ENCODE assay signal across 1 cellular context in genomic region chr17:76384222-76384986, GRCh38.
TF ChIP-seq lines count a peak whose summit lies in the region.

Gene SPHK1 (plus strand): TSS chr17:76384609. CDS start chr17:76385645, 1,036 bp downstream.

TF ChIP-seq in K562, 482 proteins besides CTCF, POLR2A, EP300 and RAD21 (continued from another document and continues in another):
- TF ChIP-seq RBM34 (IDR thresholded peaks at IDR 0.05; ENCODE audit: borderline replicate concordance, insufficient read depth, low read length) (0 out of 2 replicates have a peak, but pooled peaks have one; percentile 28), POLR2G (IDR thresholded peaks at IDR 0.05; ENCODE audit: low read depth, low read length) (peak; percentile 84), TEAD4 (IDR thresholded peaks at IDR 0.05; ENCODE audit: low read length) (no peak), TEAD4 (CRISPR knock-in tag; IDR thresholded peaks at IDR 0.05; ENCODE audit: borderline replicate concordance) (0 out of 2 replicates have a peak, but pooled peaks have one; percentile 38), ZC3H4 (CRISPR knock-in tag; IDR thresholded peaks at IDR 0.05; ENCODE audit: borderline replicate concordance) (no peak), RNF2 (IDR thresholded peaks at IDR 0.05) (0 out of 2 replicates have a peak, but pooled peaks have one; percentile 15), ESRRB (CRISPR knock-in tag; IDR thresholded peaks at IDR 0.05; ENCODE audit: borderline replicate concordance) (no peak), E2F6 (IDR thresholded peaks at IDR 0.05; ENCODE audit: borderline replicate concordance in 1 of 2, extremely low read depth in 1 of 2, insufficient read depth in 1 of 2, insufficient read length in 1 of 2, low read depth in 1 of 2, low read length in 1 of 2, poor library complexity in 1 of 2, severe bottlenecking in 1 of 2) (peak; percentile 81 to 97), L3MBTL2 (IDR thresholded peaks at IDR 0.05) (peak; percentile 81), ZBTB7A (IDR thresholded peaks at IDR 0.05; ENCODE audit: borderline replicate concordance, control insufficient read depth, low read depth, low read length) (peak; percentile 37; the same call in 1 of the 2 replicates), CSDE1 (IDR thresholded peaks at IDR 0.05) (no peak), KLF1 (tag; IDR thresholded peaks at IDR 0.05) (0 out of 2 replicates have a peak, but pooled peaks have one; percentile 30), PCBP1 (IDR thresholded peaks at IDR 0.05; ENCODE audit: low read depth, low read length, poor library complexity, severe bottlenecking) (peak; percentile 57), SIN3A (IDR thresholded peaks at IDR 0.05; ENCODE audit: borderline replicate concordance in 2 of 2, control insufficient read depth in 1 of 2, low read depth in 2 of 2, low read length in 2 of 2) (peak; percentile 46 to 49; a peak in 1 of 4 replicates), CCNT2 (IDR thresholded peaks at IDR 0.05; ENCODE audit: borderline replicate concordance, extremely low read depth, insufficient read length, low read depth, low read length) (peak; percentile 63), CREM (IDR thresholded peaks at IDR 0.05; ENCODE audit: low read depth) (no peak), HNRNPH1 (optimal IDR thresholded peaks at IDR 0.05; ENCODE audit: low read depth, low read length) (no peak), ZNF282 (CRISPR knock-in tag; IDR thresholded peaks at IDR 0.05) (0 out of 2 replicates have a peak, but pooled peaks have one; percentile 70), CXXC5 (CRISPR knock-in tag; IDR thresholded peaks at IDR 0.05) (peak; percentile 82; the same call in 1 of the 2 replicates), MYC (IDR thresholded peaks at IDR 0.05; ENCODE audit: low read depth, low read length) (peak; percentile 74), MYC (CRISPR knock-in tag; IDR thresholded peaks at IDR 0.05; ENCODE audit: borderline replicate concordance, low read depth) (no peak), SMARCE1 (IDR thresholded peaks at IDR 0.05) (no peak), FOS (IDR thresholded peaks at IDR 0.05; ENCODE audit: extremely low read depth, insufficient read length) (no peak), CTBP1 (IDR thresholded peaks at IDR 0.05; ENCODE audit: borderline replicate concordance) (peak; percentile 94), SIX5 (IDR thresholded peaks at IDR 0.05; ENCODE audit: borderline replicate concordance in 1 of 2, insufficient read depth in 1 of 2, low read depth in 1 of 2, low read length in 2 of 2) (no peak), CBFB (CRISPR knock-in tag; IDR thresholded peaks at IDR 0.05) (no peak), SRSF3 (IDR thresholded peaks at IDR 0.05; ENCODE audit: insufficient read depth, low read length) (no peak), TAF1 (IDR thresholded peaks at IDR 0.05; ENCODE audit: control insufficient read depth, extremely low read depth, insufficient read depth, low read length, severe bottlenecking) (peak; percentile 75), ZBTB43 (CRISPR knock-in tag; IDR thresholded peaks at IDR 0.05) (no peak), E2F3 (CRISPR knock-in tag; IDR thresholded peaks at IDR 0.05) (peak; percentile 52; the same call in 1 of the 2 replicates), MAFK (IDR thresholded peaks at IDR 0.05; ENCODE audit: low read length) (no peak), GATAD2B (IDR thresholded peaks at IDR 0.05; ENCODE audit: borderline replicate concordance) (peak; percentile 89), HCFC1 (IDR thresholded peaks at IDR 0.05; ENCODE audit: low read depth, low read length) (peak; percentile 9; the same call in 1 of the 2 replicates), NRF1 (conservative IDR thresholded peaks at IDR 0.05 in 1 of 2, IDR thresholded peaks at IDR 0.05 in 1 of 2) (peak in 1 of 2 experiments; percentile 24; a peak in 2 of 4 replicates), FUS (optimal IDR thresholded peaks at IDR 0.05; ENCODE audit: low read depth, low read length) (peak; percentile 73), ZNF3 (CRISPR knock-in tag; IDR thresholded peaks at IDR 0.05) (no peak), KLF6 (CRISPR knock-in tag; IDR thresholded peaks at IDR 0.05; ENCODE audit: borderline replicate concordance) (no peak), HDAC3 (IDR thresholded peaks at IDR 0.05; ENCODE audit: borderline replicate concordance, partially characterized antibody) (no peak)
- TF ChIP-seq, protein P1, sequence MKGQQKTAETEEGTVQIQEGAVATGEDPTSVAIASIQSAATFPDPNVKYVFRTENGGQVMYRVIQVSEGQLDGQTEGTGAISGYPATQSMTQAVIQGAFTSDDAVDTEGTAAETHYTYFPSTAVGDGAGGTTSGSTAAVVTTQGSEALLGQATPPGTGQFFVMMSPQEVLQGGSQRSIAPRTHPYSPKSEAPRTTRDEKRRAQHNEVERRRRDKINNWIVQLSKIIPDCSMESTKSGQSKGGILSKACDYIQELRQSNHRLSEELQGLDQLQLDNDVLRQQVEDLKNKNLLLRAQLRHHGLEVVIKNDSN (CRISPR knock-in tag; IDR thresholded peaks at IDR 0.05), result no peak
- TF ChIP-seq, protein P2, sequence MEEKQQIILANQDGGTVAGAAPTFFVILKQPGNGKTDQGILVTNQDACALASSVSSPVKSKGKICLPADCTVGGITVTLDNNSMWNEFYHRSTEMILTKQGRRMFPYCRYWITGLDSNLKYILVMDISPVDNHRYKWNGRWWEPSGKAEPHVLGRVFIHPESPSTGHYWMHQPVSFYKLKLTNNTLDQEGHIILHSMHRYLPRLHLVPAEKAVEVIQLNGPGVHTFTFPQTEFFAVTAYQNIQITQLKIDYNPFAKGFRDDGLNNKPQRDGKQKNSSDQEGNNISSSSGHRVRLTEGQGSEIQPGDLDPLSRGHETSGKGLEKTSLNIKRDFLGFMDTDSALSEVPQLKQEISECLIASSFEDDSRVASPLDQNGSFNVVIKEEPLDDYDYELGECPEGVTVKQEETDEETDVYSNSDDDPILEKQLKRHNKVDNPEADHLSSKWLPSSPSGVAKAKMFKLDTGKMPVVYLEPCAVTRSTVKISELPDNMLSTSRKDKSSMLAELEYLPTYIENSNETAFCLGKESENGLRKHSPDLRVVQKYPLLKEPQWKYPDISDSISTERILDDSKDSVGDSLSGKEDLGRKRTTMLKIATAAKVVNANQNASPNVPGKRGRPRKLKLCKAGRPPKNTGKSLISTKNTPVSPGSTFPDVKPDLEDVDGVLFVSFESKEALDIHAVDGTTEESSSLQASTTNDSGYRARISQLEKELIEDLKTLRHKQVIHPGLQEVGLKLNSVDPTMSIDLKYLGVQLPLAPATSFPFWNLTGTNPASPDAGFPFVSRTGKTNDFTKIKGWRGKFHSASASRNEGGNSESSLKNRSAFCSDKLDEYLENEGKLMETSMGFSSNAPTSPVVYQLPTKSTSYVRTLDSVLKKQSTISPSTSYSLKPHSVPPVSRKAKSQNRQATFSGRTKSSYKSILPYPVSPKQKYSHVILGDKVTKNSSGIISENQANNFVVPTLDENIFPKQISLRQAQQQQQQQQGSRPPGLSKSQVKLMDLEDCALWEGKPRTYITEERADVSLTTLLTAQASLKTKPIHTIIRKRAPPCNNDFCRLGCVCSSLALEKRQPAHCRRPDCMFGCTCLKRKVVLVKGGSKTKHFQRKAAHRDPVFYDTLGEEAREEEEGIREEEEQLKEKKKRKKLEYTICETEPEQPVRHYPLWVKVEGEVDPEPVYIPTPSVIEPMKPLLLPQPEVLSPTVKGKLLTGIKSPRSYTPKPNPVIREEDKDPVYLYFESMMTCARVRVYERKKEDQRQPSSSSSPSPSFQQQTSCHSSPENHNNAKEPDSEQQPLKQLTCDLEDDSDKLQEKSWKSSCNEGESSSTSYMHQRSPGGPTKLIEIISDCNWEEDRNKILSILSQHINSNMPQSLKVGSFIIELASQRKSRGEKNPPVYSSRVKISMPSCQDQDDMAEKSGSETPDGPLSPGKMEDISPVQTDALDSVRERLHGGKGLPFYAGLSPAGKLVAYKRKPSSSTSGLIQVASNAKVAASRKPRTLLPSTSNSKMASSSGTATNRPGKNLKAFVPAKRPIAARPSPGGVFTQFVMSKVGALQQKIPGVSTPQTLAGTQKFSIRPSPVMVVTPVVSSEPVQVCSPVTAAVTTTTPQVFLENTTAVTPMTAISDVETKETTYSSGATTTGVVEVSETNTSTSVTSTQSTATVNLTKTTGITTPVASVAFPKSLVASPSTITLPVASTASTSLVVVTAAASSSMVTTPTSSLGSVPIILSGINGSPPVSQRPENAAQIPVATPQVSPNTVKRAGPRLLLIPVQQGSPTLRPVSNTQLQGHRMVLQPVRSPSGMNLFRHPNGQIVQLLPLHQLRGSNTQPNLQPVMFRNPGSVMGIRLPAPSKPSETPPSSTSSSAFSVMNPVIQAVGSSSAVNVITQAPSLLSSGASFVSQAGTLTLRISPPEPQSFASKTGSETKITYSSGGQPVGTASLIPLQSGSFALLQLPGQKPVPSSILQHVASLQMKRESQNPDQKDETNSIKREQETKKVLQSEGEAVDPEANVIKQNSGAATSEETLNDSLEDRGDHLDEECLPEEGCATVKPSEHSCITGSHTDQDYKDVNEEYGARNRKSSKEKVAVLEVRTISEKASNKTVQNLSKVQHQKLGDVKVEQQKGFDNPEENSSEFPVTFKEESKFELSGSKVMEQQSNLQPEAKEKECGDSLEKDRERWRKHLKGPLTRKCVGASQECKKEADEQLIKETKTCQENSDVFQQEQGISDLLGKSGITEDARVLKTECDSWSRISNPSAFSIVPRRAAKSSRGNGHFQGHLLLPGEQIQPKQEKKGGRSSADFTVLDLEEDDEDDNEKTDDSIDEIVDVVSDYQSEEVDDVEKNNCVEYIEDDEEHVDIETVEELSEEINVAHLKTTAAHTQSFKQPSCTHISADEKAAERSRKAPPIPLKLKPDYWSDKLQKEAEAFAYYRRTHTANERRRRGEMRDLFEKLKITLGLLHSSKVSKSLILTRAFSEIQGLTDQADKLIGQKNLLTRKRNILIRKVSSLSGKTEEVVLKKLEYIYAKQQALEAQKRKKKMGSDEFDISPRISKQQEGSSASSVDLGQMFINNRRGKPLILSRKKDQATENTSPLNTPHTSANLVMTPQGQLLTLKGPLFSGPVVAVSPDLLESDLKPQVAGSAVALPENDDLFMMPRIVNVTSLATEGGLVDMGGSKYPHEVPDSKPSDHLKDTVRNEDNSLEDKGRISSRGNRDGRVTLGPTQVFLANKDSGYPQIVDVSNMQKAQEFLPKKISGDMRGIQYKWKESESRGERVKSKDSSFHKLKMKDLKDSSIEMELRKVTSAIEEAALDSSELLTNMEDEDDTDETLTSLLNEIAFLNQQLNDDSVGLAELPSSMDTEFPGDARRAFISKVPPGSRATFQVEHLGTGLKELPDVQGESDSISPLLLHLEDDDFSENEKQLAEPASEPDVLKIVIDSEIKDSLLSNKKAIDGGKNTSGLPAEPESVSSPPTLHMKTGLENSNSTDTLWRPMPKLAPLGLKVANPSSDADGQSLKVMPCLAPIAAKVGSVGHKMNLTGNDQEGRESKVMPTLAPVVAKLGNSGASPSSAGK (IDR thresholded peaks at IDR 0.05), result peak; percentile 76
- TF ChIP-seq, protein P3, sequence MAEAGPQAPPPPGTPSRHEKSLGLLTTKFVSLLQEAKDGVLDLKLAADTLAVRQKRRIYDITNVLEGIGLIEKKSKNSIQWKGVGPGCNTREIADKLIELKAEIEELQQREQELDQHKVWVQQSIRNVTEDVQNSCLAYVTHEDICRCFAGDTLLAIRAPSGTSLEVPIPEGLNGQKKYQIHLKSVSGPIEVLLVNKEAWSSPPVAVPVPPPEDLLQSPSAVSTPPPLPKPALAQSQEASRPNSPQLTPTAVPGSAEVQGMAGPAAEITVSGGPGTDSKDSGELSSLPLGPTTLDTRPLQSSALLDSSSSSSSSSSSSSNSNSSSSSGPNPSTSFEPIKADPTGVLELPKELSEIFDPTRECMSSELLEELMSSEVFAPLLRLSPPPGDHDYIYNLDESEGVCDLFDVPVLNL (CRISPR knock-in tag; IDR thresholded peaks at IDR 0.05; ENCODE audit: low read depth), result 0 out of 2 replicates have a peak, but pooled peaks have one; percentile 35
- TF ChIP-seq, protein P4, sequence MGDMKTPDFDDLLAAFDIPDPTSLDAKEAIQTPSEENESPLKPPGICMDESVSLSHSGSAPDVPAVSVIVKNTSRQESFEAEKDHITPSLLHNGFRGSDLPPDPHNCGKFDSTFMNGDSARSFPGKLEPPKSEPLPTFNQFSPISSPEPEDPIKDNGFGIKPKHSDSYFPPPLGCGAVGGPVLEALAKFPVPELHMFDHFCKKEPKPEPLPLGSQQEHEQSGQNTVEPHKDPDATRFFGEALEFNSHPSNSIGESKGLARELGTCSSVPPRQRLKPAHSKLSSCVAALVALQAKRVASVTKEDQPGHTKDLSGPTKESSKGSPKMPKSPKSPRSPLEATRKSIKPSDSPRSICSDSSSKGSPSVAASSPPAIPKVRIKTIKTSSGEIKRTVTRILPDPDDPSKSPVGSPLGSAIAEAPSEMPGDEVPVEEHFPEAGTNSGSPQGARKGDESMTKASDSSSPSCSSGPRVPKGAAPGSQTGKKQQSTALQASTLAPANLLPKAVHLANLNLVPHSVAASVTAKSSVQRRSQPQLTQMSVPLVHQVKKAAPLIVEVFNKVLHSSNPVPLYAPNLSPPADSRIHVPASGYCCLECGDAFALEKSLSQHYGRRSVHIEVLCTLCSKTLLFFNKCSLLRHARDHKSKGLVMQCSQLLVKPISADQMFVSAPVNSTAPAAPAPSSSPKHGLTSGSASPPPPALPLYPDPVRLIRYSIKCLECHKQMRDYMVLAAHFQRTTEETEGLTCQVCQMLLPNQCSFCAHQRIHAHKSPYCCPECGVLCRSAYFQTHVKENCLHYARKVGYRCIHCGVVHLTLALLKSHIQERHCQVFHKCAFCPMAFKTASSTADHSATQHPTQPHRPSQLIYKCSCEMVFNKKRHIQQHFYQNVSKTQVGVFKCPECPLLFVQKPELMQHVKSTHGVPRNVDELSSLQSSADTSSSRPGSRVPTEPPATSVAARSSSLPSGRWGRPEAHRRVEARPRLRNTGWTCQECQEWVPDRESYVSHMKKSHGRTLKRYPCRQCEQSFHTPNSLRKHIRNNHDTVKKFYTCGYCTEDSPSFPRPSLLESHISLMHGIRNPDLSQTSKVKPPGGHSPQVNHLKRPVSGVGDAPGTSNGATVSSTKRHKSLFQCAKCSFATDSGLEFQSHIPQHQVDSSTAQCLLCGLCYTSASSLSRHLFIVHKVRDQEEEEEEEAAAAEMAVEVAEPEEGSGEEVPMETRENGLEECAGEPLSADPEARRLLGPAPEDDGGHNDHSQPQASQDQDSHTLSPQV (IDR thresholded peaks at IDR 0.05), result peak; percentile 59; the same call in 1 of the 2 replicates
